In genomic region chr1:26053718-26054572, GRCh38 we compare ENCODE assay signal across 2 cellular contexts.
TF ChIP-seq lines count a peak whose summit lies in the region.

No MANE protein-coding gene starts in this region.

TF ChIP-seq in IMR-90, 13 proteins besides CTCF, POLR2A, EP300 and RAD21:
- no peak for TF ChIP-seq NFE2L2 (IDR thresholded peaks at IDR 0.05; ENCODE audit: low read depth, low read length)
- TF ChIP-seq CHD1 (IDR thresholded peaks at IDR 0.05; ENCODE audit: low read depth, low read length) = no peak
- TF ChIP-seq CEBPB (IDR thresholded peaks at IDR 0.05; ENCODE audit: low read depth, low read length) = no peak
- TF ChIP-seq, protein P1, sequence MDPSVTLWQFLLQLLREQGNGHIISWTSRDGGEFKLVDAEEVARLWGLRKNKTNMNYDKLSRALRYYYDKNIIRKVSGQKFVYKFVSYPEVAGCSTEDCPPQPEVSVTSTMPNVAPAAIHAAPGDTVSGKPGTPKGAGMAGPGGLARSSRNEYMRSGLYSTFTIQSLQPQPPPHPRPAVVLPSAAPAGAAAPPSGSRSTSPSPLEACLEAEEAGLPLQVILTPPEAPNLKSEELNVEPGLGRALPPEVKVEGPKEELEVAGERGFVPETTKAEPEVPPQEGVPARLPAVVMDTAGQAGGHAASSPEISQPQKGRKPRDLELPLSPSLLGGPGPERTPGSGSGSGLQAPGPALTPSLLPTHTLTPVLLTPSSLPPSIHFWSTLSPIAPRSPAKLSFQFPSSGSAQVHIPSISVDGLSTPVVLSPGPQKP (IDR thresholded peaks at IDR 0.05; ENCODE audit: borderline replicate concordance, low read depth, low read length) = no peak
- no peak for TF ChIP-seq MXI1 (IDR thresholded peaks at IDR 0.05; ENCODE audit: borderline replicate concordance, low read depth, low read length)
- TF ChIP-seq FOS (IDR thresholded peaks at IDR 0.05; ENCODE audit: low read depth, low read length) = no peak
- TF ChIP-seq RFX5 (IDR thresholded peaks at IDR 0.05; ENCODE audit: low read depth, low read length) = no peak
- no peak for TF ChIP-seq USF2 (IDR thresholded peaks at IDR 0.05; ENCODE audit: low read depth, low read length)
- no peak for TF ChIP-seq BHLHE40 (IDR thresholded peaks at IDR 0.05; ENCODE audit: low read depth, low read length)
- no peak for TF ChIP-seq SMC3 (IDR thresholded peaks at IDR 0.05; ENCODE audit: low read depth, low read length)

TF ChIP-seq in K562, 482 proteins besides CTCF, POLR2A, EP300 and RAD21:
- TF ChIP-seq, protein P2, sequence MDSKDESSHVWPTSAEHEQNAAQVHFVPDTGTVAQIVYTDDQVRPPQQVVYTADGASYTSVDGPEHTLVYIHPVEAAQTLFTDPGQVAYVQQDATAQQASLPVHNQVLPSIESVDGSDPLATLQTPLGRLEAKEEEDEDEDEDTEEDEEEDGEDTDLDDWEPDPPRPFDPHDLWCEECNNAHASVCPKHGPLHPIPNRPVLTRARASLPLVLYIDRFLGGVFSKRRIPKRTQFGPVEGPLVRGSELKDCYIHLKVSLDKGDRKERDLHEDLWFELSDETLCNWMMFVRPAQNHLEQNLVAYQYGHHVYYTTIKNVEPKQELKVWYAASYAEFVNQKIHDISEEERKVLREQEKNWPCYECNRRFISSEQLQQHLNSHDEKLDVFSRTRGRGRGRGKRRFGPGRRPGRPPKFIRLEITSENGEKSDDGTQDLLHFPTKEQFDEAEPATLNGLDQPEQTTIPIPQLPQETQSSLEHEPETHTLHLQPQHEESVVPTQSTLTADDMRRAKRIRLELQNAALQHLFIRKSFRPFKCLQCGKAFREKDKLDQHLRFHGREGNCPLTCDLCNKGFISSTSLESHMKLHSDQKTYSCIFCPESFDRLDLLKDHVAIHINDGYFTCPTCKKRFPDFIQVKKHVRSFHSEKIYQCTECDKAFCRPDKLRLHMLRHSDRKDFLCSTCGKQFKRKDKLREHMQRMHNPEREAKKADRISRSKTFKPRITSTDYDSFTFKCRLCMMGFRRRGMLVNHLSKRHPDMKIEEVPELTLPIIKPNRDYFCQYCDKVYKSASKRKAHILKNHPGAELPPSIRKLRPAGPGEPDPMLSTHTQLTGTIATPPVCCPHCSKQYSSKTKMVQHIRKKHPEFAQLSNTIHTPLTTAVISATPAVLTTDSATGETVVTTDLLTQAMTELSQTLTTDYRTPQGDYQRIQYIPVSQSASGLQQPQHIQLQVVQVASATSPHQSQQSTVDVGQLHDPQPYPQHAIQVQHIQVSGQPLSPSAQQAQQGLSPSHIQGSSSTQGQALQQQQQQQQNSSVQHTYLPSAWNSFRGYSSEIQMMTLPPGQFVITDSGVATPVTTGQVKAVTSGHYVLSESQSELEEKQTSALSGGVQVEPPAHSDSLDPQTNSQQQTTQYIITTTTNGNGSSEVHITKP (IDR thresholded peaks at IDR 0.05; ENCODE audit: partially characterized antibody) = peak; percentile 36
- TF ChIP-seq GATA2 (CRISPR knock-in tag; IDR thresholded peaks at IDR 0.05) (no peak), HCFC1 (IDR thresholded peaks at IDR 0.05; ENCODE audit: low read depth, low read length) (no peak), SPI1 (IDR thresholded peaks at IDR 0.05; ENCODE audit: borderline replicate concordance, low read depth, low read length) (0 out of 2 replicates have a peak, but pooled peaks have one; percentile 15), IRF2 (CRISPR knock-in tag; IDR thresholded peaks at IDR 0.05) (no peak), ZNF121 (CRISPR knock-in tag; conservative IDR thresholded peaks at IDR 0.05) (no peak), L3MBTL2 (IDR thresholded peaks at IDR 0.05) (no peak), ZNF57 (CRISPR knock-in tag; IDR thresholded peaks at IDR 0.05) (no peak), FOXP4 (CRISPR knock-in tag; IDR thresholded peaks at IDR 0.05; ENCODE audit: borderline replicate concordance) (no peak), ZNF24 (IDR thresholded peaks at IDR 0.05) (peak; percentile 54; the same call in 1 of the 2 replicates), RCOR1 (IDR thresholded peaks at IDR 0.05; ENCODE audit: borderline replicate concordance in 1 of 2, low read depth in 2 of 2, low read length in 2 of 2) (peak in 1 of 2 experiments; percentile 2; a peak in 1 of 4 replicates), CTBP1 (IDR thresholded peaks at IDR 0.05; ENCODE audit: borderline replicate concordance) (peak; percentile 47; the same call in 1 of the 2 replicates), TCF3 (CRISPR knock-in tag; IDR thresholded peaks at IDR 0.05) (no peak), FOSL1 (tag; conservative IDR thresholded peaks at IDR 0.05) (no peak), CAMTA2 (CRISPR knock-in tag; conservative IDR thresholded peaks at IDR 0.05) (no peak), ZNF197 (CRISPR knock-in tag; IDR thresholded peaks at IDR 0.05; ENCODE audit: low read depth) (no peak), SMARCA5 (IDR thresholded peaks at IDR 0.05) (peak; percentile 11; the same call in 1 of the 2 replicates)
- TF ChIP-seq, protein P3, sequence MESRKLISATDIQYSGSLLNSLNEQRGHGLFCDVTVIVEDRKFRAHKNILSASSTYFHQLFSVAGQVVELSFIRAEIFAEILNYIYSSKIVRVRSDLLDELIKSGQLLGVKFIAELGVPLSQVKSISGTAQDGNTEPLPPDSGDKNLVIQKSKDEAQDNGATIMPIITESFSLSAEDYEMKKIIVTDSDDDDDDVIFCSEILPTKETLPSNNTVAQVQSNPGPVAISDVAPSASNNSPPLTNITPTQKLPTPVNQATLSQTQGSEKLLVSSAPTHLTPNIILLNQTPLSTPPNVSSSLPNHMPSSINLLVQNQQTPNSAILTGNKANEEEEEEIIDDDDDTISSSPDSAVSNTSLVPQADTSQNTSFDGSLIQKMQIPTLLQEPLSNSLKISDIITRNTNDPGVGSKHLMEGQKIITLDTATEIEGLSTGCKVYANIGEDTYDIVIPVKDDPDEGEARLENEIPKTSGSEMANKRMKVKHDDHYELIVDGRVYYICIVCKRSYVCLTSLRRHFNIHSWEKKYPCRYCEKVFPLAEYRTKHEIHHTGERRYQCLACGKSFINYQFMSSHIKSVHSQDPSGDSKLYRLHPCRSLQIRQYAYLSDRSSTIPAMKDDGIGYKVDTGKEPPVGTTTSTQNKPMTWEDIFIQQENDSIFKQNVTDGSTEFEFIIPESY (CRISPR knock-in tag; IDR thresholded peaks at IDR 0.05) = no peak
- TF ChIP-seq, protein P4, sequence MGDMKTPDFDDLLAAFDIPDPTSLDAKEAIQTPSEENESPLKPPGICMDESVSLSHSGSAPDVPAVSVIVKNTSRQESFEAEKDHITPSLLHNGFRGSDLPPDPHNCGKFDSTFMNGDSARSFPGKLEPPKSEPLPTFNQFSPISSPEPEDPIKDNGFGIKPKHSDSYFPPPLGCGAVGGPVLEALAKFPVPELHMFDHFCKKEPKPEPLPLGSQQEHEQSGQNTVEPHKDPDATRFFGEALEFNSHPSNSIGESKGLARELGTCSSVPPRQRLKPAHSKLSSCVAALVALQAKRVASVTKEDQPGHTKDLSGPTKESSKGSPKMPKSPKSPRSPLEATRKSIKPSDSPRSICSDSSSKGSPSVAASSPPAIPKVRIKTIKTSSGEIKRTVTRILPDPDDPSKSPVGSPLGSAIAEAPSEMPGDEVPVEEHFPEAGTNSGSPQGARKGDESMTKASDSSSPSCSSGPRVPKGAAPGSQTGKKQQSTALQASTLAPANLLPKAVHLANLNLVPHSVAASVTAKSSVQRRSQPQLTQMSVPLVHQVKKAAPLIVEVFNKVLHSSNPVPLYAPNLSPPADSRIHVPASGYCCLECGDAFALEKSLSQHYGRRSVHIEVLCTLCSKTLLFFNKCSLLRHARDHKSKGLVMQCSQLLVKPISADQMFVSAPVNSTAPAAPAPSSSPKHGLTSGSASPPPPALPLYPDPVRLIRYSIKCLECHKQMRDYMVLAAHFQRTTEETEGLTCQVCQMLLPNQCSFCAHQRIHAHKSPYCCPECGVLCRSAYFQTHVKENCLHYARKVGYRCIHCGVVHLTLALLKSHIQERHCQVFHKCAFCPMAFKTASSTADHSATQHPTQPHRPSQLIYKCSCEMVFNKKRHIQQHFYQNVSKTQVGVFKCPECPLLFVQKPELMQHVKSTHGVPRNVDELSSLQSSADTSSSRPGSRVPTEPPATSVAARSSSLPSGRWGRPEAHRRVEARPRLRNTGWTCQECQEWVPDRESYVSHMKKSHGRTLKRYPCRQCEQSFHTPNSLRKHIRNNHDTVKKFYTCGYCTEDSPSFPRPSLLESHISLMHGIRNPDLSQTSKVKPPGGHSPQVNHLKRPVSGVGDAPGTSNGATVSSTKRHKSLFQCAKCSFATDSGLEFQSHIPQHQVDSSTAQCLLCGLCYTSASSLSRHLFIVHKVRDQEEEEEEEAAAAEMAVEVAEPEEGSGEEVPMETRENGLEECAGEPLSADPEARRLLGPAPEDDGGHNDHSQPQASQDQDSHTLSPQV (IDR thresholded peaks at IDR 0.05) = peak; percentile 33; the same call in 1 of the 2 replicates
- TF ChIP-seq, protein P5, sequence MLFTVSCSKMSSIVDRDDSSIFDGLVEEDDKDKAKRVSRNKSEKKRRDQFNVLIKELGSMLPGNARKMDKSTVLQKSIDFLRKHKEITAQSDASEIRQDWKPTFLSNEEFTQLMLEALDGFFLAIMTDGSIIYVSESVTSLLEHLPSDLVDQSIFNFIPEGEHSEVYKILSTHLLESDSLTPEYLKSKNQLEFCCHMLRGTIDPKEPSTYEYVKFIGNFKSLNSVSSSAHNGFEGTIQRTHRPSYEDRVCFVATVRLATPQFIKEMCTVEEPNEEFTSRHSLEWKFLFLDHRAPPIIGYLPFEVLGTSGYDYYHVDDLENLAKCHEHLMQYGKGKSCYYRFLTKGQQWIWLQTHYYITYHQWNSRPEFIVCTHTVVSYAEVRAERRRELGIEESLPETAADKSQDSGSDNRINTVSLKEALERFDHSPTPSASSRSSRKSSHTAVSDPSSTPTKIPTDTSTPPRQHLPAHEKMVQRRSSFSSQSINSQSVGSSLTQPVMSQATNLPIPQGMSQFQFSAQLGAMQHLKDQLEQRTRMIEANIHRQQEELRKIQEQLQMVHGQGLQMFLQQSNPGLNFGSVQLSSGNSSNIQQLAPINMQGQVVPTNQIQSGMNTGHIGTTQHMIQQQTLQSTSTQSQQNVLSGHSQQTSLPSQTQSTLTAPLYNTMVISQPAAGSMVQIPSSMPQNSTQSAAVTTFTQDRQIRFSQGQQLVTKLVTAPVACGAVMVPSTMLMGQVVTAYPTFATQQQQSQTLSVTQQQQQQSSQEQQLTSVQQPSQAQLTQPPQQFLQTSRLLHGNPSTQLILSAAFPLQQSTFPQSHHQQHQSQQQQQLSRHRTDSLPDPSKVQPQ (CRISPR knock-in tag; IDR thresholded peaks at IDR 0.05; ENCODE audit: borderline replicate concordance) = no peak
